In the genomic region with DNA sequence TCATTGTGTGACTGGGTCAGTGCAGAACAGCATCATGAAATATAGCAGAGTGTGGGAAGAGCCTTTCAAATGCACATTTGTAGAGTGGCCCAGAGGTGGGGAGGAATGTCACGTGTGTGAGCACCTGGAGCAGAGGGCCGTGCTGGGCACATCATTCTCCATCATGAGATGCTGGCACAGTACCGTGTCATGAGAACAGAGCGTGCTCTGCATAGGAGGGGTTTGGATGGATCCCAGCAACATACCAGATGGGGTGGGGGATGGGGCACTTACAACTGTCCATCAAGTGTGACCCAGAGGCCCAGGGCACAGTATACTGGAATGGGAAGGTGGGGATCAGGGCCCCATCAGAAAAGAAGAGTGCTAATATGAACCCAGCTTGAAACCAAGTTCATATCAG, we compare ENCODE assay signal across 24 cellular contexts.
DNase-seq lines count a peak whose midpoint lies in the region; ATAC-seq and TF ChIP-seq lines count a peak whose summit lies in the region.
"Had no signal": no experiment of that assay in that cellular context is flagged by ENCODE, and none has a peak within 500 bp of the region (broad histone marks: within the 10 kb centered on the region; RNA-seq: fewer than 3 reads in every experiment).

No MANE protein-coding gene starts in this region.

- no peaks in the 10 kb centered on the region for H3K36me3 ChIP-seq in MM.1S (replicated peaks; ENCODE audit: insufficient read depth, low read length)

- H3K79me2 ChIP-seq in MM.1S (ENCODE audit: low read length), result no peaks in the 10 kb centered on the region

- no peak overlapping the region for H3K27ac ChIP-seq in MM.1S (ENCODE audit: low read length)
- H3K27ac ChIP-seq: 22Rv1, C4-2B, HL-60 had no signal

- H3K27me3 Mint-ChIP-seq in glutamatergic neuron (ENCODE audit: unreplicated experiment), result no peaks in the 10 kb centered on the region
- H3K27me3 Mint-ChIP-seq in naive thymus-derived CD8-positive, alpha-beta T cell, result peaks cover 3 to 29% (median 9%) of the 10 kb centered on the region in 5 donors
- H3K27me3 Mint-ChIP-seq: B cell had no signal

- H3K27ac Mint-ChIP-seq in glutamatergic neuron (ENCODE audit: unreplicated experiment), result no peak overlapping the region
- no peak overlapping the region for H3K27ac Mint-ChIP-seq in naive thymus-derived CD8-positive, alpha-beta T cell
- H3K27ac Mint-ChIP-seq: B cell; CD8-positive, alpha-beta T cell had no signal

- no peak for TF ChIP-seq CTCF in glutamatergic neuron (IDR thresholded peaks at IDR 0.05; ENCODE audit: partially characterized antibody, unreplicated experiment)
- TF ChIP-seq CTCF in MM.1S (IDR thresholded peaks at IDR 0.05; ENCODE audit: low read length), result no peak

- no peaks in the 10 kb centered on the region for H3K36me3 Mint-ChIP-seq in glutamatergic neuron (ENCODE audit: unreplicated experiment)
- no peaks in the 10 kb centered on the region for H3K36me3 Mint-ChIP-seq in naive thymus-derived CD8-positive, alpha-beta T cell
- H3K36me3 Mint-ChIP-seq: CD8-positive, alpha-beta T cell had no signal

- peaks cover 4% of the 10 kb centered on the region for H3K4me1 Mint-ChIP-seq in glutamatergic neuron (ENCODE audit: low read depth, unreplicated experiment)
- no peaks in the 10 kb centered on the region for H3K4me1 Mint-ChIP-seq in naive thymus-derived CD8-positive, alpha-beta T cell
- H3K4me1 Mint-ChIP-seq: B cell had no signal

- no peak overlapping the region for H2AFZ ChIP-seq in MM.1S (ENCODE audit: low read length)

- no peaks in the 10 kb centered on the region for H3K4me1 ChIP-seq in MM.1S (ENCODE audit: low read length)
- H3K4me1 ChIP-seq: Caco-2 had no signal

- POLR2A ChIA-PET in naive thymus-derived CD8-positive, alpha-beta T cell (lab: Charles Lee), result no interaction called here

- H3K4me3 Mint-ChIP-seq in glutamatergic neuron (ENCODE audit: unreplicated experiment), result no peak overlapping the region
- H3K4me3 Mint-ChIP-seq in naive thymus-derived CD8-positive, alpha-beta T cell, result no peak overlapping the region
- H3K4me3 Mint-ChIP-seq: B cell; CD8-positive, alpha-beta T cell had no signal

- peaks cover 3% of the 10 kb centered on the region for H3K9me3 Mint-ChIP-seq in glutamatergic neuron (ENCODE audit: unreplicated experiment)
- H3K9me3 Mint-ChIP-seq in naive thymus-derived CD8-positive, alpha-beta T cell, result peaks cover 0 to 7% (median 0%) of the 10 kb centered on the region in 9 donors
- H3K9me3 Mint-ChIP-seq: CD8-positive, alpha-beta T cell had no signal

- intact Hi-C loops in Right ventricle myocardium inferior (cut with DNase I), result no loop called here
- intact Hi-C loops in left cardiac atrium (cut with DNase I), result no loop called here

- no peak overlapping the region for H3K4me3 ChIP-seq in MM.1S (ENCODE audit: low read length)

- H3K27me3 ChIP-seq in MM.1S (replicated peaks; ENCODE audit: insufficient read depth, low read length), result no peaks in the 10 kb centered on the region

- peak; percentile 59 for ATAC-seq in Right ventricle myocardium inferior
- no peak for ATAC-seq in left cardiac atrium
- ATAC-seq in naive thymus-derived CD8-positive, alpha-beta T cell, result no peak
- ATAC-seq in GM19328 (IDR thresholded peaks at IDR 0.05; ENCODE audit: unreplicated experiment), result no peak
- ATAC-seq: CD8-positive, alpha-beta T cell had no signal

- H3K4me2 ChIP-seq in MM.1S (ENCODE audit: low read depth, low read length), result no peak overlapping the region

- H3K9ac ChIP-seq in MM.1S (ENCODE audit: low read length), result no peak overlapping the region

- H4K20me1 ChIP-seq in MM.1S (ENCODE audit: insufficient read depth, low read length), result no peaks in the 10 kb centered on the region

- no peaks in the 10 kb centered on the region for H3F3A ChIP-seq in MM.1S (ENCODE audit: insufficient read depth, low read length)

- H3K9me3 ChIP-seq in MM.1S (replicated peaks; ENCODE audit: insufficient read depth, low read length), result no peaks in the 10 kb centered on the region
- H3K9me3 ChIP-seq: Caco-2 had no signal

- no peak for DNase-seq in Right ventricle myocardium inferior (ENCODE audit: missing footprints)
- DNase-seq in left cardiac atrium, result no peak
- peak; percentile 44 for DNase-seq in NCI-H1694 (lab: John Stamatoyannopoulos, UW)
- DNase-seq in NCI-H69 (lab: John Stamatoyannopoulos, UW), result peak; percentile 75
- DNase-seq in glutamatergic neuron, result peak; percentile 31
- no peak for DNase-seq in naive thymus-derived CD8-positive, alpha-beta T cell
- DNase-seq in MM.1S, result no peak
- DNase-seq: Caco-2; CD8-positive, alpha-beta T cell; DND-41; NCI-H1092; NCI-H1436; NCI-H2029 treated with DMSO at 0.1 percent for 48 hours; NCI-H226; NCI-H510A; NCI-H774; RPMI8226; SHP77 treated with DMSO at 0.1 percent for 48 hours; SW 1271 had no signal

- no peaks in the 10 kb centered on the region for H3K9me2 ChIP-seq in MM.1S (replicated peaks; ENCODE audit: insufficient read depth, low read length)

Comparison
In these comparisons a context has a peak if more than half of its experiments do, and no peak if none do; other contexts are left out.
1. DNase-seq: peak in NCI-H1694 (single experiment), NCI-H69 (single experiment) and glutamatergic neuron (single experiment); none in Right ventricle myocardium inferior (single experiment), left cardiac atrium (single experiment), naive thymus-derived CD8-positive, alpha-beta T cell (0 of 10) and MM.1S (single experiment).